Comparison of ENCODE assay signal across 12 cellular contexts in the genomic region with DNA sequence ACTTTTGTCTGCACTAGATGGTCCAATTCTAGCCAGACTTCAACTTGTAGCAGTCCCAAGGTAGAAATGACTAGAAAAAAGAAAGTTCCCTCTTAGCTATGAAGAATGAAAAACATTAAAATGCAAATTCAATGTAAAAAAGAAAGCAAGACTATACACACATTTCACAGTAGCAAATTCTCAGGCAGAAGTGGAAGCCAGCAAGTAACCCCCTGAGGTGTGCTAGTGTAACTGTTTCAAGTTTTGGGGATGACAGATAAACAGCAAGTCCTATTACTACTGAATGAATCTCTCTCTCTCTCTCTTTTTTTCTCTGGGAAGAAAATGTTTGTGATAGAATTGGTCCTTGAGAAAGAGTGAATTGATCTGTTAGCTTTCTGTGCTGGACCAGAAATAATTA.
DNase-seq lines count a peak whose midpoint lies in the region; ATAC-seq and TF ChIP-seq lines count a peak whose summit lies in the region.
"Had no signal": no experiment of that assay in that cellular context is flagged by ENCODE, and none has a peak within 500 bp of the region (broad histone marks: within the 10 kb centered on the region; RNA-seq: fewer than 3 reads in every experiment).

No MANE protein-coding gene starts in this region.

- H3K36me3 Mint-ChIP-seq in nephron progenitor cell (ENCODE audit: low read depth): peaks cover 13% of the 10 kb centered on the region

- H3K4me1 Mint-ChIP-seq in nephron progenitor cell: peaks cover 46% of the 10 kb centered on the region

- no peak for TF ChIP-seq CTCF in nephron progenitor cell (IDR thresholded peaks at IDR 0.05)
- TF ChIP-seq CTCF in mucosa of descending colon (IDR thresholded peaks at IDR 0.05): no peak

- intact Hi-C loops in mucosa of descending colon (cut with DNase I, micrococcal nuclease): no loop called here

- H3K4me3 Mint-ChIP-seq in nephron progenitor cell: no peak overlapping the region

- H3K36me3 ChIP-seq in mucosa of descending colon (ENCODE audit: low read depth): no peaks in the 10 kb centered on the region
- H3K36me3 ChIP-seq: right lobe of liver had no signal

- peaks cover 4% of the 10 kb centered on the region for H3K9me3 Mint-ChIP-seq in nephron progenitor cell

- no peaks in the 10 kb centered on the region for H3K9me3 ChIP-seq in mucosa of descending colon
- H3K9me3 ChIP-seq: right lobe of liver had no signal

- no peak overlapping the region for H3K4me3 ChIP-seq in mucosa of descending colon
- H3K4me3 ChIP-seq: coronary artery, right lobe of liver had no signal

- H3K27me3 Mint-ChIP-seq in nephron progenitor cell (ENCODE audit: low read depth, poor library complexity): no peaks in the 10 kb centered on the region

- H3K27ac Mint-ChIP-seq in nephron progenitor cell: peak overlapping the region; percentile 2

- DNase-seq in nephron progenitor cell (no peak), HK-2 (ENCODE audit: unreplicated experiment) (no peak), mucosa of descending colon (no peak), NCI-H526 (lab: John Stamatoyannopoulos, UW) (no peak)
- DNase-seq: NCI-H226, right lobe of liver, T1000 had no signal

- H3K4me1 ChIP-seq in mucosa of descending colon (ENCODE audit: low read depth): no peaks in the 10 kb centered on the region
- H3K4me1 ChIP-seq: right lobe of liver had no signal

- ATAC-seq in GM19023 (IDR thresholded peaks at IDR 0.05; ENCODE audit: unreplicated experiment): peak; percentile 42
- peak; percentile 59 for ATAC-seq in GM21825 (IDR thresholded peaks at IDR 0.05; ENCODE audit: unreplicated experiment)
- peak; percentile 39 for ATAC-seq in HG03139 (IDR thresholded peaks at IDR 0.05; ENCODE audit: unreplicated experiment)
- ATAC-seq in mucosa of descending colon: no peak
- ATAC-seq: Panc1, right lobe of liver had no signal
